ENCODE assay signal across 22 cellular contexts in the genomic region with DNA sequence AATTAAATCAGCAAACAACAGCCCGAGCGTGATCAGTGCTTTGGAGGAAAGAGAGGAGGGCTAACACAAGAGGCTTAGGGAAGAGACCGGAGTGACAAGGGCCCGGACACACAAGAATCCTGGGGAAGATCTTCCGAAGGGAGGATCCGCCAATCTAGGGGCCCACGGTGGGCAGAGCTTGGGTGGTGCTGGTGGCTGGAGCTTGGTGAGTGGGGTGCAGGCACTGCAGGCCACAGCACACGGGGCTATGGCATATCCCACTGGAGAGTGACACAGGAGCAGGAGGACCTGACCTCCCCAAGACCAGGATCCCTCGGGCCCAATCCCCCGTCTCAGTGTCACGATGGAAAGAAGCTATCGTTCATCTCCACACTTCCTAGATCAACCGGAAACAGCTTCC.
DNase-seq lines count a peak whose midpoint lies in the region; ATAC-seq and TF ChIP-seq lines count a peak whose summit lies in the region.
"Had no signal": no experiment of that assay in that cellular context is flagged by ENCODE, and none has a peak within 500 bp of the region (broad histone marks: within the 10 kb centered on the region; RNA-seq: fewer than 3 reads in every experiment).

No MANE protein-coding gene starts in this region.

- H3K27ac ChIP-seq in neuronal stem cell (replicated peaks; ENCODE audit: low read length) (no peak overlapping the region), upper lobe of right lung (no peak overlapping the region)
- H3K27ac ChIP-seq: 22Rv1, BLaER1, C4-2B had no signal

- no peak overlapping the region for H3K23ac ChIP-seq in neuronal stem cell (ENCODE audit: low read depth, low read length, poor library complexity)

- no CpG with 5 or more reads among the region's 13 CpGs for WGBS in neuronal stem cell (ENCODE audit: extremely low coverage in 2 of 2, insufficient read length in 2 of 2, insufficient replicate concordance in 1 of 2), 2 donors

- TF ChIP-seq CTCF in progenitor cell of endocrine pancreas (IDR thresholded peaks at IDR 0.05; ENCODE audit: unreplicated experiment) (no peak), upper lobe of right lung (IDR thresholded peaks at IDR 0.05) (no peak)

- H3K9me3 Mint-ChIP-seq in progenitor cell of endocrine pancreas (ENCODE audit: low read depth): no peaks in the 10 kb centered on the region
- H3K9me3 Mint-ChIP-seq in activated CD4-positive, alpha-beta T cell treated with anti-CD3 and anti-CD28 coated beads for 36 hours (ENCODE audit: low read depth): no peaks in the 10 kb centered on the region
- H3K9me3 Mint-ChIP-seq: CD8-positive, alpha-beta T cell; GM23338 had no signal

- no peaks in the 10 kb centered on the region for H3K27me3 Mint-ChIP-seq in progenitor cell of endocrine pancreas
- no peaks in the 10 kb centered on the region for H3K27me3 Mint-ChIP-seq in activated CD4-positive, alpha-beta T cell treated with anti-CD3 and anti-CD28 coated beads for 36 hours
- H3K27me3 Mint-ChIP-seq: B cell; CD4-positive, CD25-positive, alpha-beta regulatory T cell had no signal

- H3K4me1 Mint-ChIP-seq in progenitor cell of endocrine pancreas (ENCODE audit: low read depth): no peaks in the 10 kb centered on the region
- H3K4me1 Mint-ChIP-seq in activated CD4-positive, alpha-beta T cell treated with anti-CD3 and anti-CD28 coated beads for 36 hours: no peaks in the 10 kb centered on the region
- H3K4me1 Mint-ChIP-seq: B cell, GM23338 had no signal

- no peak overlapping the region for H3K9ac ChIP-seq in neuronal stem cell (ENCODE audit: low read depth, low read length, poor library complexity)
- H3K9ac ChIP-seq: BLaER1 had no signal

- no peak overlapping the region for H4K8ac ChIP-seq in neuronal stem cell (ENCODE audit: low read depth, low read length)

- no peak overlapping the region for H3K4me3 Mint-ChIP-seq in progenitor cell of endocrine pancreas (ENCODE audit: low read depth)
- no peak overlapping the region for H3K4me3 Mint-ChIP-seq in activated CD4-positive, alpha-beta T cell treated with anti-CD3 and anti-CD28 coated beads for 36 hours
- H3K4me3 Mint-ChIP-seq: B cell; CD4-positive, CD25-positive, alpha-beta regulatory T cell; CD8-positive, alpha-beta T cell; GM23338; HFFc6 had no signal

- CTCF ChIA-PET in activated CD4-positive, alpha-beta T cell treated with anti-CD3 and anti-CD28 coated beads for 36 hours (lab: Charles Lee): no interaction called here

- H3K4me3 ChIP-seq in neuronal stem cell (ENCODE audit: low read length in 2 of 2) (no peak overlapping the region), upper lobe of right lung (no peak overlapping the region)
- H3K4me3 ChIP-seq: BLaER1, GM12878, GM23338, HAP-1 had no signal

- H3K36me3 Mint-ChIP-seq in progenitor cell of endocrine pancreas (ENCODE audit: insufficient read depth): peaks cover 12% of the 10 kb centered on the region
- no peaks in the 10 kb centered on the region for H3K36me3 Mint-ChIP-seq in activated CD4-positive, alpha-beta T cell treated with anti-CD3 and anti-CD28 coated beads for 36 hours (ENCODE audit: low read depth)
- H3K36me3 Mint-ChIP-seq: CD4-positive, CD25-positive, alpha-beta regulatory T cell; CD8-positive, alpha-beta T cell had no signal

- H3K4ac ChIP-seq in neuronal stem cell (ENCODE audit: low read length): no peak overlapping the region

- H3K9me3 ChIP-seq in neuronal stem cell (replicated peaks in 1 of 2; ENCODE audit: control insufficient read depth in 2 of 2, insufficient read depth in 1 of 2, low read depth in 1 of 2, low read length in 2 of 2) (no peaks in the 10 kb centered on the region), upper lobe of right lung (no peaks in the 10 kb centered on the region)
- H3K9me3 ChIP-seq: BLaER1, Caco-2, HAP-1 had no signal

- no peak overlapping the region for H3K4me2 ChIP-seq in neuronal stem cell (ENCODE audit: insufficient read depth, low read length, poor library complexity, severe bottlenecking)
- H3K4me2 ChIP-seq: BLaER1, GM23338 had no signal

- H3K4me1 ChIP-seq in neuronal stem cell (ENCODE audit: control insufficient read depth in 2 of 2, insufficient read depth in 1 of 2, low read depth in 1 of 2, low read length in 2 of 2) (peaks cover 0 to 2% of the 10 kb centered on the region in 2 donors), upper lobe of right lung (no peaks in the 10 kb centered on the region)
- H3K4me1 ChIP-seq: Caco-2, HAP-1 had no signal

- H2BK120ac ChIP-seq in neuronal stem cell (ENCODE audit: low read depth, low read length): no peak overlapping the region

- H3K14ac ChIP-seq in neuronal stem cell (ENCODE audit: low read length): no peak overlapping the region

- no peak overlapping the region for H4K91ac ChIP-seq in neuronal stem cell (ENCODE audit: low read depth, low read length, poor library complexity)

- no peak overlapping the region for H2BK12ac ChIP-seq in neuronal stem cell (ENCODE audit: low read length)

- peak overlapping the region; percentile 12 for H2BK15ac ChIP-seq in neuronal stem cell (ENCODE audit: low read length)

- intact Hi-C loops in upper lobe of right lung (cut with DNase I): no loop called here
- intact Hi-C loops in activated CD4-positive, alpha-beta T cell treated with anti-CD3 and anti-CD28 coated beads for 36 hours (cut with DNase I, micrococcal nuclease): no loop called here

- no peak for ATAC-seq in upper lobe of right lung
- no peak for ATAC-seq in HG02759 (IDR thresholded peaks at IDR 0.05; ENCODE audit: unreplicated experiment)
- no peak for ATAC-seq in activated CD4-positive, alpha-beta T cell treated with anti-CD3 and anti-CD28 coated beads for 36 hours
- ATAC-seq: CD8-positive, alpha-beta T cell; GM12878; GM23338 had no signal

- no peaks in the 10 kb centered on the region for H3K79me1 ChIP-seq in neuronal stem cell (ENCODE audit: low read depth, low read length)

- no peak overlapping the region for H2AFZ ChIP-seq in neuronal stem cell (ENCODE audit: low read length)
- H2AFZ ChIP-seq: GM23338 had no signal

- no peaks in the 10 kb centered on the region for H3K27me3 ChIP-seq in neuronal stem cell (ENCODE audit: control insufficient read depth in 3 of 3, insufficient read depth in 3 of 3, low read depth in 1 of 3, low read length in 3 of 3)
- H3K27me3 ChIP-seq in upper lobe of right lung: no peaks in the 10 kb centered on the region
- H3K27me3 ChIP-seq: BLaER1 had no signal

- no peak overlapping the region for H3K18ac ChIP-seq in neuronal stem cell (ENCODE audit: low read length)

- H3K27ac Mint-ChIP-seq in progenitor cell of endocrine pancreas: peak overlapping the region; percentile 54
- H3K27ac Mint-ChIP-seq in activated CD4-positive, alpha-beta T cell treated with anti-CD3 and anti-CD28 coated beads for 36 hours: no peak overlapping the region
- H3K27ac Mint-ChIP-seq: B cell; CD8-positive, alpha-beta T cell; GM23338; HFFc6 had no signal

- H3K36me3 ChIP-seq in neuronal stem cell (replicated peaks in 1 of 2; ENCODE audit: control insufficient read depth in 2 of 2, insufficient read depth in 2 of 2, low read length in 2 of 2) (peaks cover 0 to 9% of the 10 kb centered on the region in 2 donors), upper lobe of right lung (no peaks in the 10 kb centered on the region)
- H3K36me3 ChIP-seq: BLaER1, HAP-1 had no signal

- no peak overlapping the region for H2AK5ac ChIP-seq in neuronal stem cell (ENCODE audit: low read depth, low read length)

- H2BK5ac ChIP-seq in neuronal stem cell (ENCODE audit: low read length): peak overlapping the region; percentile 42

- DNase-seq in activated effector memory CD4-positive, alpha-beta T cell treated with anti-CD3 and anti-CD28 coated beads, Interleukin-2, amount 50 U/mL, for 16 hours: peak; percentile 21
- no peak for DNase-seq in activated effector memory CD4-positive, alpha-beta T cell treated with Interleukin-2 at 50 U/mL for 16 hours
- DNase-seq in neuronal stem cell (ENCODE audit: low spot score) (no peak), progenitor cell of endocrine pancreas (ENCODE audit: low spot score, unreplicated experiment) (no peak), upper lobe of right lung (peak; percentile 23), DMS 273 treated with DMSO at 0.1 percent for 48 hours (lab: John Stamatoyannopoulos, UW) (no peak)
- no peak for DNase-seq in activated CD4-positive, alpha-beta T cell treated with anti-CD3 and anti-CD28 coated beads for 36 hours
- DNase-seq: Caco-2; CD4-positive, CD25-positive, alpha-beta regulatory T cell; CD8-positive, alpha-beta T cell; DMS79; EL; GDM1; HFFc6 had no signal

- POLR2A ChIA-PET in activated CD4-positive, alpha-beta T cell treated with anti-CD3 and anti-CD28 coated beads for 36 hours (lab: Charles Lee): no interaction called here

Comparison
In these comparisons a context has a peak if more than half of its experiments do, and no peak if none do; other contexts are left out.
1. DNase-seq: peak in activated effector memory CD4-positive, alpha-beta T cell treated with anti-CD3 and anti-CD28 coated beads, Interleukin-2, amount 50 U/mL, for 16 hours (single experiment) and upper lobe of right lung (single experiment); none in activated effector memory CD4-positive, alpha-beta T cell treated with Interleukin-2 at 50 U/mL for 16 hours (single experiment), neuronal stem cell (single experiment), progenitor cell of endocrine pancreas (single experiment), DMS 273 treated with DMSO at 0.1 percent for 48 hours (single experiment) and activated CD4-positive, alpha-beta T cell treated with anti-CD3 and anti-CD28 coated beads for 36 hours (single experiment).